8 cellular contexts compared by ENCODE assay signal in genomic region chr1:151005729-151006330, GRCh38. TPM values are rescaled to one million over a fixed set of nuclear protein-coding genes. Genes with fewer than 3 reads are reported as not detected.
DNase-seq lines count a peak whose midpoint lies in the region; ATAC-seq and TF ChIP-seq lines count a peak whose summit lies in the region.

No MANE protein-coding gene starts in this region.

- H3K27ac Mint-ChIP-seq in CD4-positive, alpha-beta memory T cell: peak overlapping the region; percentile 90 to 100 (median 99)

- H3K36me3 ChIP-seq in CD4-positive, alpha-beta memory T cell (ENCODE audit: insufficient read depth, low read length): peaks cover 7% of the 10 kb centered on the region
- H3K36me3 ChIP-seq in neural cell (ENCODE audit: insufficient read depth, low read length): no peaks in the 10 kb centered on the region

- no peak for TF ChIP-seq RAD21 in neural cell (conservative IDR thresholded peaks at IDR 0.05)

- H3K4me3 ChIP-seq in CD4-positive, alpha-beta memory T cell (ENCODE audit: low read length in 2 of 2): peak overlapping the region; percentile 54 to 71
- H3K4me3 ChIP-seq in dorsolateral prefrontal cortex (peak overlapping the region; percentile 43 to 95 (median 77)), neural cell (ENCODE audit: low read length) (peak overlapping the region; percentile 68)

- H3K27ac ChIP-seq in CD4-positive, alpha-beta memory T cell (ENCODE audit: low read depth, low read length): peak overlapping the region; percentile 88
- H3K27ac ChIP-seq in dorsolateral prefrontal cortex (peak overlapping the region; percentile 85 to 100 (median 97)), neural cell (ENCODE audit: low read length) (peak overlapping the region; percentile 75)

- H3K4me1 ChIP-seq in CD4-positive, alpha-beta memory T cell (ENCODE audit: insufficient read depth, low read length): peaks cover 83% of the 10 kb centered on the region

- H3K79me2 ChIP-seq in neural cell (replicated peaks; ENCODE audit: insufficient read depth, low read length): peaks cover 32% of the 10 kb centered on the region

- no peak for ATAC-seq in GM18873 (IDR thresholded peaks at IDR 0.05; ENCODE audit: low FRiP score, unreplicated experiment)

- H3K9me3 Mint-ChIP-seq in CD4-positive, alpha-beta memory T cell: no peaks in the 10 kb centered on the region

- intact Hi-C loops in CD4-positive, alpha-beta memory T cell (cut with micrococcal nuclease): loop anchor here (1.0 to 5.0 kb wide), 7 partner anchors 10 to 644 kb away; partner anchors contain the start of genes ARNT, CERS2, RPRD2 and TNFAIP8L2
- intact Hi-C loops in dorsolateral prefrontal cortex (cut with DNase I): loop anchor here (1.0 to 5.0 kb wide), 3 partner anchors 32 to 161 kb away; partner anchors contain the start of genes CDC42SE1 (in 1 of the 2), CERS2 (in 1 of the 2), LYSMD1 (in 1 of the 2) and SCNM1 (in 1 of the 2)

- peaks cover 13 to 40% of the 10 kb centered on the region in 2 donors for H3K36me3 Mint-ChIP-seq in CD4-positive, alpha-beta memory T cell

- no peak for DNase-seq in CD4-positive, alpha-beta memory T cell
- peak; percentile 65 for DNase-seq in NCI-H526 treated with DMSO at 0.1 percent for 48 hours (lab: John Stamatoyannopoulos, UW)
- no peak for DNase-seq in dorsolateral prefrontal cortex
- no peak for DNase-seq in COR-L47 (lab: John Stamatoyannopoulos, UW)
- no peak for DNase-seq in SIG-M5 (lab: John Stamatoyannopoulos, UW)
- DNase-seq in cortex of kidney (lab: John Stamatoyannopoulos, UW): no peak

- H3F3A ChIP-seq in neural cell (ENCODE audit: insufficient read depth, low read length, poor library complexity, severe bottlenecking): no peaks in the 10 kb centered on the region

- H3K27me3 ChIP-seq in CD4-positive, alpha-beta memory T cell (ENCODE audit: insufficient read depth, low read length): no peaks in the 10 kb centered on the region
- H3K27me3 ChIP-seq in dorsolateral prefrontal cortex: no peaks in the 10 kb centered on the region
- no peaks in the 10 kb centered on the region for H3K27me3 ChIP-seq in neural cell (ENCODE audit: insufficient read depth, low read depth, low read length)

- TF ChIP-seq EP300 in neural cell (conservative IDR thresholded peaks at IDR 0.05; ENCODE audit: poor library complexity, severe bottlenecking): no peak

- peak overlapping the region; percentile 48 for H2AFZ ChIP-seq in neural cell (ENCODE audit: low read depth, low read length)

- H3K4me3 Mint-ChIP-seq in CD4-positive, alpha-beta memory T cell: peak overlapping the region; percentile 88 to 99 (median 94)

- H3K4me2 ChIP-seq in neural cell (ENCODE audit: low read length): peak overlapping the region; percentile 74

- H3K9me2 ChIP-seq in neural cell (ENCODE audit: insufficient read depth, low read length): no peaks in the 10 kb centered on the region

- POLR2A ChIA-PET in CD4-positive, alpha-beta memory T cell (lab: Charles Lee; ENCODE audit: partially characterized antibody): interaction anchor here (0.6 to 3.9 kb wide), 19 partner anchors 9 to 723 kb away, joined by 3 to 34 read pairs (median 5); partner anchors contain the start of genes C1orf56, CDC42SE1, CERS2 and GABPB2

- no peak for TF ChIP-seq CTCF in dorsolateral prefrontal cortex (IDR thresholded peaks at IDR 0.05 in 54 of 56, conservative IDR thresholded peaks at IDR 0.05 in 2 of 56; ENCODE audit: low read depth in 1 of 56, partially characterized antibody in 56 of 56)
- TF ChIP-seq CTCF in neural cell (IDR thresholded peaks at IDR 0.05; ENCODE audit: poor library complexity, severe bottlenecking): no peak

- peaks cover 54 to 98% (median 75%) of the 10 kb centered on the region in 4 donors for H3K4me1 Mint-ChIP-seq in CD4-positive, alpha-beta memory T cell

- no peaks in the 10 kb centered on the region for H4K20me1 ChIP-seq in neural cell (ENCODE audit: insufficient read depth)

- no peaks in the 10 kb centered on the region for H3K27me3 Mint-ChIP-seq in CD4-positive, alpha-beta memory T cell

- peak overlapping the region; percentile 62 for H3K9ac ChIP-seq in neural cell (ENCODE audit: low read length)

- H3K9me3 ChIP-seq in CD4-positive, alpha-beta memory T cell (ENCODE audit: control insufficient read depth in 1 of 2, low read length in 2 of 2): no peaks in the 10 kb centered on the region
- H3K9me3 ChIP-seq in neural cell (ENCODE audit: low read length): no peaks in the 10 kb centered on the region

- CTCF ChIA-PET in CD4-positive, alpha-beta memory T cell (lab: Charles Lee; ENCODE audit: partially characterized antibody): interaction anchor here (0.8 to 14.9 kb wide), 12 partner anchors 10 to 150 kb away, joined by 4 to 255 read pairs (median 7); partner anchors contain the start of genes ANXA9, C1orf56, CDC42SE1 and CERS2

TF ChIP-seq in neural cell, 6 proteins besides CTCF, POLR2A, EP300 and RAD21:
- TF ChIP-seq SMC3 (conservative IDR thresholded peaks at IDR 0.05; ENCODE audit: poor library complexity) (no peak), REST (IDR thresholded peaks at IDR 0.05; ENCODE audit: borderline replicate concordance) (no peak), TAF1 (IDR thresholded peaks at IDR 0.05; ENCODE audit: low read depth) (no peak), EZH2 (IDR thresholded peaks at IDR 0.05; ENCODE audit: borderline replicate concordance, insufficient read depth, low read length, poor library complexity, severe bottlenecking) (no peak), POLR2AphosphoS5 (IDR thresholded peaks at IDR 0.05) (no peak), MXI1 (conservative IDR thresholded peaks at IDR 0.05; ENCODE audit: poor library complexity, severe bottlenecking) (no peak)

RNA-seq across cellular contexts. Expression of gene MINDY1, which starts 0.9 kb away (rescaled TPM):
- 10 to 100 TPM; 31.4 to 32.1 TPM for total RNA-seq in CD4-positive, alpha-beta memory T cell
- 10 to 100 TPM in 1 of 2 donors, 1 to 10 TPM in 1; 6.5 to 17.6 TPM for polyA plus RNA-seq in CD4-positive, alpha-beta memory T cell
- total RNA-seq in dorsolateral prefrontal cortex: 10 to 100 TPM; 12.0 to 93.6 (median 37.4) TPM
- 16.1 and 25.2 TPM in 2 replicates for polyA plus RNA-seq in neural cell
- polyA minus RNA-seq in neural cell: 23.4 and 28.0 TPM in 2 replicates

RNA-seq across cellular contexts. Expression of gene PRUNE1, which starts 2.4 kb away (rescaled TPM):
- 10 to 100 TPM; 35.0 to 38.9 TPM for total RNA-seq in CD4-positive, alpha-beta memory T cell
- 10 to 100 TPM; 52.6 to 59.0 TPM for polyA plus RNA-seq in CD4-positive, alpha-beta memory T cell
- total RNA-seq in dorsolateral prefrontal cortex: 10 to 100 TPM; 12.4 to 27.8 (median 20.6) TPM
- polyA plus RNA-seq in neural cell: 25.7 and 32.2 TPM in 2 replicates
- polyA minus RNA-seq in neural cell: 32.1 and 42.3 TPM in 2 replicates

RNA-seq across cellular contexts. Expression of gene ANXA9, which starts 23.7 kb away (rescaled TPM):
- total RNA-seq in CD4-positive, alpha-beta memory T cell: under 1 TPM in 1 of 2 experiments, not detected in 1; 0.17 TPM
- polyA plus RNA-seq in CD4-positive, alpha-beta memory T cell: under 1 TPM; 0.23 to 0.33 TPM
- total RNA-seq in dorsolateral prefrontal cortex: 1 to 10 TPM in 7 of 120 experiments, under 1 TPM in 36, not detected in 77; 0.21 to 2.1 (median 0.41) TPM
- not detected in 2 replicates for polyA plus RNA-seq in neural cell
- not detected in 2 replicates for polyA minus RNA-seq in neural cell

RNA-seq across cellular contexts. Expression of gene BNIPL, which starts 30.6 kb away (rescaled TPM):
- 1 to 10 TPM; 4.6 to 8.3 TPM for total RNA-seq in CD4-positive, alpha-beta memory T cell
- not detected for polyA plus RNA-seq in CD4-positive, alpha-beta memory T cell
- total RNA-seq in dorsolateral prefrontal cortex: 1 to 10 TPM in 62 of 120 experiments, under 1 TPM in 58; 0.20 to 4.9 (median 1.1) TPM
- polyA plus RNA-seq in neural cell: 0.16 and 0.33 TPM in 2 replicates
- polyA minus RNA-seq in neural cell: 0.23 and 0.24 TPM in 2 replicates

RNA-seq across cellular contexts. Expression of gene CERS2, which starts 31.2 kb away (rescaled TPM):
- 100 to 1,000 TPM; 145 to 149 TPM for total RNA-seq in CD4-positive, alpha-beta memory T cell
- 100 to 1,000 TPM; 184 to 206 TPM for polyA plus RNA-seq in CD4-positive, alpha-beta memory T cell
- 100 to 1,000 TPM in 82 of 120 experiments, 10 to 100 TPM in 38; 57.6 to 381 (median 121) TPM for total RNA-seq in dorsolateral prefrontal cortex
- polyA plus RNA-seq in neural cell: 39.1 and 49.7 TPM in 2 replicates
- polyA minus RNA-seq in neural cell: 32.5 and 33.1 TPM in 2 replicates
